ENCODE assay signal across 1 cellular context in the genomic region with DNA sequence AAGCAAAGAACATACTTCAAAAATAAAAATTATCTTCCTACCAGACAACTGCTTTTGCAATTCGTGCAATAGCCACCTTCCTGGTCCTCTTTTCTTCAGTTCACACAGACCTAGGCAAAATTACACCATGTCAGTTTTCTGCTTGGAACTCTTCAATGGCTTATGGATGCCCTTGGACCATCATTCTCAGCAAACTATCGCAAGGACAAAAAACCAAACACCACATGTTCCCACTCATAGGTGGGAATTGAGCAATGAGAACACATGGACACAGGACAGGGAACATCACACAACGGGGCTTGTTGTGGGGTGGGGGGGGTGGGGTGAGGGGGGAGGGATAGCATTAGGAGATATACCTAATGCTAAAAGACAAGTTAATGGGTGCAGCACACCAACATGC.
TF ChIP-seq lines count a peak whose summit lies in the region.

No MANE protein-coding gene starts in this region.

TF ChIP-seq in HepG2, 621 proteins besides CTCF, POLR2A, EP300 and RAD21 (continued from another document):
- TF ChIP-seq ZXDC (CRISPR knock-in tag; IDR thresholded peaks at IDR 0.05) (no peak), ZNF24 (IDR thresholded peaks at IDR 0.05) (no peak), THYN1 (CRISPR knock-in tag; IDR thresholded peaks at IDR 0.05; ENCODE audit: borderline replicate concordance, low read depth) (no peak), BCL6 (CRISPR knock-in tag; IDR thresholded peaks at IDR 0.05) (no peak), ZNF674 (CRISPR knock-in tag; IDR thresholded peaks at IDR 0.05; ENCODE audit: low read depth) (no peak), ZNF572 (CRISPR knock-in tag; IDR thresholded peaks at IDR 0.05) (no peak), ZNF746 (CRISPR knock-in tag; IDR thresholded peaks at IDR 0.05) (no peak), ZNF724P (CRISPR knock-in tag; IDR thresholded peaks at IDR 0.05; ENCODE audit: borderline replicate concordance) (no peak), SMYD3 (CRISPR knock-in tag; IDR thresholded peaks at IDR 0.05) (no peak), SMARCE1 (IDR thresholded peaks at IDR 0.05; ENCODE audit: borderline replicate concordance) (no peak), FOSL2 (CRISPR knock-in tag; IDR thresholded peaks at IDR 0.05) (0 out of 2 replicates have a peak, but pooled peaks have one; percentile 18), HNF4A (CRISPR knock-in tag; IDR thresholded peaks at IDR 0.05) (0 out of 2 replicates have a peak, but pooled peaks have one; percentile 14), SOX13 (IDR thresholded peaks at IDR 0.05) (no peak), SOX13 (CRISPR knock-in tag; conservative IDR thresholded peaks at IDR 0.05 in 1 of 2, IDR thresholded peaks at IDR 0.05 in 1 of 2) (0 out of 4 replicates have a peak, but pooled peaks of 1 of the 2 experiments have one; percentile 37), ARID5B (CRISPR knock-in tag; IDR thresholded peaks at IDR 0.05) (0 out of 2 replicates have a peak, but pooled peaks have one; percentile 20), RBM39 (IDR thresholded peaks at IDR 0.05; ENCODE audit: low read depth, low read length, poor library complexity, severe bottlenecking) (no peak), ZNF770 (CRISPR knock-in tag; IDR thresholded peaks at IDR 0.05) (no peak), ZNF652 (CRISPR knock-in tag; IDR thresholded peaks at IDR 0.05; ENCODE audit: borderline replicate concordance, low read depth) (no peak)
- TF ChIP-seq, protein P1, sequence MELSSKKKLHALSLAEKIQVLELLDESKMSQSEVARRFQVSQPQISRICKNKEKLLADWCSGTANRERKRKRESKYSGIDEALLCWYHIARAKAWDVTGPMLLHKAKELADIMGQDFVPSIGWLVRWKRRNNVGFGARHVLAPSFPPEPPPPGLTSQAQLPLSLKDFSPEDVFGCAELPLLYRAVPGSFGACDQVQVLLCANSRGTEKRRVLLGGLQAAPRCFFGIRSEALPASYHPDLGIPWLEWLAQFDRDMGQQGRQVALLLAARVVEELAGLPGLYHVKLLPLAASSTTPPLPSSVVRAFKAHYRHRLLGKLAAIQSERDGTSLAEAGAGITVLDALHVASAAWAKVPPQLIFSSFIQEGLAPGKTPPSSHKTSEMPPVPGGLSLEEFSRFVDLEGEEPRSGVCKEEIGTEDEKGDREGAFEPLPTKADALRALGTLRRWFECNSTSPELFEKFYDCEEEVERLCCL (CRISPR knock-in tag; IDR thresholded peaks at IDR 0.05; ENCODE audit: borderline replicate concordance) = no peak
- TF ChIP-seq, protein P2, sequence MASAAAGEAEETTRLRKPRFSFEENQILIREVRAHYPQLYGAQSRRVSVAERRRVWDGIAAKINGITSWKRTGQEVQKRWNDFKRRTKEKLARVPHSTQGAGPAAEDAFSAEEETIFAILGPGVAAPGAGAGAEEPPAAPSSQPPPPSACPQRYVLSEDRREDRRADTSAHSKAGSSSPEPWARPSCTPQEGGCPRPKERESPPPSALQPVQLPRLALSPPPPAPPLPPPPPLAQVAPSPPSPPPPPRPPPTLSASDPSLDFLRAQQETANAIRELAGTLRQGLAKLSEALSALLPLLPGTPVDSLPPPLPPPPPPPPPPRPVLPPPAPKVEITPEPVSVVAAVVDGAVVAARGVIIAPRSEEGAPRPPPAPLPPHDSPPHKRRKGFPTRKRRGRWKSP (CRISPR knock-in tag; IDR thresholded peaks at IDR 0.05) = no peak
